In the genomic region with DNA sequence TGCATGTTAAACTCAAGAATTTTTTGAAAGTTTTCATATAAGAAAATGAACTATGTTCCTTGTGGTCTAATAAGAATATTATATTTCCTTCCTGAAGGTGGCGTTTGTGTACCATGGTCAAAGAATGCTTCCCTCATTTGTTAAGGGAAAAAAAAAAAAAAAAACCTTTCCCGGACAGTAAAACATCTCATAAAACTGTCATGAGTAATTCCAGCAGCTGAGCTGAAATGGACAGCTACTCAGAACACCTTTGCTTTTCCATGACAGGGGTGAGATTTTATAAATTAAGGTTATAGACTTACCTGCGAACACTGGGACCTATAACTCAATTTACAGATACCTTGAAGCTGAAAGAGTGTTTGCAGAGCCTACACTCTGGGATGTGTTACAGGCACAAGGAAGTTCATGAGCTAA, we compare ENCODE assay signal across 7 cellular contexts.
DNase-seq lines count a peak whose midpoint lies in the region; ATAC-seq and TF ChIP-seq lines count a peak whose summit lies in the region.

No MANE protein-coding gene starts in this region.

- peak; percentile 46 for TF ChIP-seq CTCF in GM13977 (IDR thresholded peaks at IDR 0.05; ENCODE audit: extremely low read depth, insufficient read depth, missing control alignments)

- no peak overlapping the region for H3K4me3 Mint-ChIP-seq in activated T-cell treated with anti-CD3 and anti-CD28 coated beads, Interleukin-2, amount 50 U/mL, for 72 hours

- ATAC-seq in activated T-cell treated with anti-CD3 and anti-CD28 coated beads, Interleukin-2, amount 50 U/mL, for 72 hours (replicated peaks in 1 of 2), result no peak
- no peak for ATAC-seq in HG03460 (IDR thresholded peaks at IDR 0.05; ENCODE audit: unreplicated experiment)

- in situ Hi-C loops in GM13977 (cut with MboI; ENCODE audit: low pct_unique_long_range_greater_than_20kb, low sequenced_read_pairs, unreplicated experiment), result loop anchor here (25.0 kb wide), 1 partner anchor 272 kb away; no protein-coding TSS in a partner anchor

- no peaks in the 10 kb centered on the region for H3K36me3 Mint-ChIP-seq in activated T-cell treated with anti-CD3 and anti-CD28 coated beads, Interleukin-2, amount 50 U/mL, for 72 hours (ENCODE audit: insufficient read depth in 2 of 2)

- peaks cover 0 to 3% of the 10 kb centered on the region in 2 donors for H3K9me3 Mint-ChIP-seq in activated T-cell treated with anti-CD3 and anti-CD28 coated beads, Interleukin-2, amount 50 U/mL, for 72 hours

- H3K27ac Mint-ChIP-seq in activated T-cell treated with anti-CD3 and anti-CD28 coated beads, Interleukin-2, amount 50 U/mL, for 72 hours, result no peak overlapping the region

- peaks cover 7% of the 10 kb centered on the region for H3K4me1 Mint-ChIP-seq in activated T-cell treated with anti-CD3 and anti-CD28 coated beads, Interleukin-2, amount 50 U/mL, for 72 hours (ENCODE audit: low read depth)

- H3K27me3 Mint-ChIP-seq in activated T-cell treated with anti-CD3 and anti-CD28 coated beads, Interleukin-2, amount 50 U/mL, for 72 hours (ENCODE audit: low read depth), result no peaks in the 10 kb centered on the region

- DNase-seq in GM13977 (ENCODE audit: low spot score), result no peak
- DNase-seq in NCI-H2196 treated with DMSO at 0.1 percent for 48 hours (lab: John Stamatoyannopoulos, UW; ENCODE audit: unreplicated experiment), result peak; percentile 8
- peak; percentile 67 for DNase-seq in dedifferentiated amniotic fluid mesenchymal stem cell (ENCODE audit: extremely low spot score)
- DNase-seq in midbrain (lab: John Stamatoyannopoulos, UW), result peak; percentile 56
- no peak for DNase-seq in activated T-cell treated with anti-CD3 and anti-CD28 coated beads, Interleukin-2, amount 50 U/mL, for 72 hours
- no peak for DNase-seq in iPS-NIHi7 (ENCODE audit: extremely low spot score)

Comparison
In these comparisons a context has a peak if more than half of its experiments do, and no peak if none do; other contexts are left out.
1. DNase-seq: peak in NCI-H2196 treated with DMSO at 0.1 percent for 48 hours (single experiment), dedifferentiated amniotic fluid mesenchymal stem cell (single experiment) and midbrain (single experiment); none in GM13977 (single experiment), activated T-cell treated with anti-CD3 and anti-CD28 coated beads, Interleukin-2, amount 50 U/mL, for 72 hours (0 of 2) and iPS-NIHi7 (single experiment).